14 cellular contexts compared by ENCODE assay signal in genomic region chr19:40417714-40417996, GRCh38. TPM values are rescaled to one million over a fixed set of nuclear protein-coding genes. Genes with fewer than 3 reads are reported as not detected.
DNase-seq lines count a peak whose midpoint lies in the region; ATAC-seq and TF ChIP-seq lines count a peak whose summit lies in the region.
"Had no signal": no experiment of that assay in that cellular context is flagged by ENCODE, and none has a peak within 500 bp of the region (broad histone marks: within the 10 kb centered on the region; RNA-seq: fewer than 3 reads in every experiment).

No MANE protein-coding gene starts in this region.

- peak overlapping the region; percentile 79 for H3K14ac ChIP-seq in neuronal stem cell (ENCODE audit: low read length)

- ATAC-seq in HG03135 (IDR thresholded peaks at IDR 0.05; ENCODE audit: unreplicated experiment) (no peak), GM21619 (IDR thresholded peaks at IDR 0.05; ENCODE audit: unreplicated experiment) (no peak)

- H3K4me1 ChIP-seq in right atrium auricular region (peaks cover 0 to 54% of the 10 kb centered on the region in 2 donors), esophagus (ENCODE audit: control insufficient read depth in 2 of 2, insufficient read depth in 2 of 2, low read length in 1 of 2) (peaks cover 0 to 3% of the 10 kb centered on the region in 2 donors), neuronal stem cell (ENCODE audit: control insufficient read depth in 2 of 2, insufficient read depth in 1 of 2, low read depth in 1 of 2, low read length in 2 of 2) (peaks cover 7 to 13% of the 10 kb centered on the region in 2 donors)
- H3K4me1 ChIP-seq: BE2C had no signal

- H2AK5ac ChIP-seq in neuronal stem cell (ENCODE audit: low read depth, low read length): peak overlapping the region; percentile 94

- H3K4ac ChIP-seq in neuronal stem cell (ENCODE audit: low read length): peak overlapping the region; percentile 44

- H3K27ac ChIP-seq in right atrium auricular region (peak overlapping the region; percentile 74 to 83), esophagus (ENCODE audit: low read depth in 2 of 2, low read length in 1 of 2) (peak overlapping the region; percentile 42 to 47), neuronal stem cell (replicated peaks; ENCODE audit: low read length) (peak overlapping the region; percentile 43)

- H3K23ac ChIP-seq in neuronal stem cell (ENCODE audit: low read depth, low read length, poor library complexity): no peak overlapping the region

- 72 to 74% methylated on average over 4 of the region's 4 CpGs for WGBS in esophagus, 2 donors
- WGBS in neuronal stem cell (ENCODE audit: extremely low coverage in 2 of 2, insufficient read length in 2 of 2, insufficient replicate concordance in 1 of 2), 2 donors: no CpG with 5 or more reads among the region's 4 CpGs

- H3K9me3 ChIP-seq in right atrium auricular region (no peaks in the 10 kb centered on the region), esophagus (ENCODE audit: control insufficient read depth in 2 of 2, insufficient read depth in 1 of 2, low read depth in 1 of 2, low read length in 1 of 2) (no peaks in the 10 kb centered on the region), neuronal stem cell (replicated peaks in 1 of 2; ENCODE audit: control insufficient read depth in 2 of 2, insufficient read depth in 1 of 2, low read depth in 1 of 2, low read length in 2 of 2) (no peaks in the 10 kb centered on the region)
- H3K9me3 ChIP-seq: BE2C had no signal

- H2BK12ac ChIP-seq in neuronal stem cell (ENCODE audit: low read length): no peak overlapping the region

- H2BK120ac ChIP-seq in neuronal stem cell (ENCODE audit: low read depth, low read length): peak overlapping the region; percentile 93

- peaks cover 9% of the 10 kb centered on the region for H3K36me3 ChIP-seq in right atrium auricular region
- peaks cover 0 to 4% of the 10 kb centered on the region in 2 donors for H3K36me3 ChIP-seq in esophagus (ENCODE audit: control insufficient read depth in 2 of 2, insufficient read depth in 2 of 2, low read length in 1 of 2)
- peaks cover 0 to 6% of the 10 kb centered on the region in 2 donors for H3K36me3 ChIP-seq in neuronal stem cell (replicated peaks in 1 of 2; ENCODE audit: control insufficient read depth in 2 of 2, insufficient read depth in 2 of 2, low read length in 2 of 2)
- H3K36me3 ChIP-seq: BE2C had no signal

- TF ChIP-seq CTCF in right atrium auricular region (IDR thresholded peaks at IDR 0.05): no peak

- H2AFZ ChIP-seq in neuronal stem cell (ENCODE audit: low read length): peak overlapping the region; percentile 74

- intact Hi-C loops in cardiac septum (cut with DNase I): no loop called here
- intact Hi-C loops in posterior vena cava (cut with DNase I): no loop called here

- H2BK15ac ChIP-seq in neuronal stem cell (ENCODE audit: low read length): peak overlapping the region; percentile 90

- H4K8ac ChIP-seq in neuronal stem cell (ENCODE audit: low read depth, low read length): peak overlapping the region; percentile 48

- peak overlapping the region; percentile 12 for H4K91ac ChIP-seq in neuronal stem cell (ENCODE audit: low read depth, low read length, poor library complexity)

- no peak overlapping the region for H3K9ac ChIP-seq in neuronal stem cell (ENCODE audit: low read depth, low read length, poor library complexity)

- H3K79me1 ChIP-seq in neuronal stem cell (ENCODE audit: low read depth, low read length): no peaks in the 10 kb centered on the region

- peak overlapping the region; percentile 93 for H3K18ac ChIP-seq in neuronal stem cell (ENCODE audit: low read length)

- DNase-seq in right atrium auricular region (ENCODE audit: low spot score): no peak
- DNase-seq in cardiac septum (ENCODE audit: low spot score): no peak
- no peak for DNase-seq in neuronal stem cell (ENCODE audit: low spot score)
- DNase-seq in inferior parietal cortex (ENCODE audit: extremely low spot score): no peak
- no peak for DNase-seq in posterior vena cava (ENCODE audit: low spot score)
- DNase-seq: activated CD4-positive, alpha-beta T cell treated with anti-CD3 and anti-CD28 coated beads, Interleukin-2, amount 50 U/mL, for 4 hours; amygdala; BE2C; NCI-H510A treated with DMSO at 0.1 percent for 48 hours; retina had no signal

- H3K4me3 ChIP-seq in right atrium auricular region (no peak overlapping the region), esophagus (ENCODE audit: low read depth in 1 of 2, low read length in 2 of 2) (no peak overlapping the region), neuronal stem cell (ENCODE audit: low read length in 2 of 2) (no peak overlapping the region)
- H3K4me3 ChIP-seq: SK-N-MC had no signal

- H3K4me2 ChIP-seq in neuronal stem cell (ENCODE audit: insufficient read depth, low read length, poor library complexity, severe bottlenecking): no peak overlapping the region

- H2BK5ac ChIP-seq in neuronal stem cell (ENCODE audit: low read length): peak overlapping the region; percentile 84

- H3K27me3 ChIP-seq in right atrium auricular region (no peaks in the 10 kb centered on the region), esophagus (ENCODE audit: control insufficient read depth in 1 of 2, insufficient read depth in 2 of 2, low read length in 2 of 2) (no peaks in the 10 kb centered on the region), neuronal stem cell (ENCODE audit: control insufficient read depth in 3 of 3, insufficient read depth in 3 of 3, low read depth in 1 of 3, low read length in 3 of 3) (no peaks in the 10 kb centered on the region)
- H3K27me3 ChIP-seq: BE2C had no signal

RNA-seq across cellular contexts. Expression of gene PRX, which starts 4.5 kb away (rescaled TPM):
- total RNA-seq in right atrium auricular region (1 to 10 TPM; 4.8 to 5.1 TPM), cardiac septum (3.5 TPM), posterior vena cava (1 to 10 TPM; 3.4 to 3.5 TPM)
- 1 to 10 TPM; 1.0 to 1.1 TPM for polyA plus RNA-seq in esophagus
- 1.9 TPM for polyA plus RNA-seq in neuronal stem cell (2013, experiment 1 of 2)
- polyA plus RNA-seq in neuronal stem cell (2013, experiment 2 of 2): 1.9 TPM

RNA-seq across cellular contexts. Expression of gene SERTAD1, which starts 8.1 kb away (rescaled TPM):
- total RNA-seq in right atrium auricular region (10 to 100 TPM; 12.7 to 27.2 TPM), cardiac septum (16.7 TPM), posterior vena cava (10 to 100 TPM; 12.2 to 16.2 TPM)
- 10 to 100 TPM; 20.7 to 21.5 TPM for polyA plus RNA-seq in esophagus
- 2.7 TPM for polyA plus RNA-seq in neuronal stem cell (2013, experiment 1 of 2)
- polyA plus RNA-seq in neuronal stem cell (2013, experiment 2 of 2): 2.7 TPM

RNA-seq across cellular contexts. Expression of gene SERTAD3, which starts 26.5 kb away (rescaled TPM):
- total RNA-seq in right atrium auricular region (10 to 100 TPM; 19.2 to 25.4 TPM), cardiac septum (33.9 TPM), posterior vena cava (10 to 100 TPM; 33.8 to 48.6 TPM)
- 10 to 100 TPM; 12.2 to 19.1 TPM for polyA plus RNA-seq in esophagus
- 13.1 TPM for polyA plus RNA-seq in neuronal stem cell (2013, experiment 1 of 2)
- 13.1 TPM for polyA plus RNA-seq in neuronal stem cell (2013, experiment 2 of 2)

RNA-seq across cellular contexts. Expression of gene HIPK4, which starts 27.7 kb away (rescaled TPM):
- total RNA-seq in right atrium auricular region (1 to 10 TPM in 1 of 2 donors, not detected in 1; 1.0 TPM), cardiac septum (0.08 TPM), posterior vena cava (under 1 TPM in 1 of 2 donors, not detected in 1; 0.29 TPM)
- under 1 TPM; 0.04 to 0.08 TPM for polyA plus RNA-seq in esophagus
- 0.29 TPM for polyA plus RNA-seq in neuronal stem cell (2013, experiment 1 of 2)
- polyA plus RNA-seq in neuronal stem cell (2013, experiment 2 of 2): 0.28 TPM

RNA-seq across cellular contexts. Expression of gene BLVRB, which starts 47.9 kb away (rescaled TPM):
- total RNA-seq in right atrium auricular region (100 to 1,000 TPM; 123 to 199 TPM), cardiac septum (81.6 TPM), posterior vena cava (10 to 100 TPM; 77.4 to 88.1 TPM)
- polyA plus RNA-seq in esophagus: 100 to 1,000 TPM; 213 to 241 TPM
- 25.7 TPM for polyA plus RNA-seq in neuronal stem cell (2013, experiment 1 of 2)
- 25.5 TPM for polyA plus RNA-seq in neuronal stem cell (2013, experiment 2 of 2)
